In the genomic region with DNA sequence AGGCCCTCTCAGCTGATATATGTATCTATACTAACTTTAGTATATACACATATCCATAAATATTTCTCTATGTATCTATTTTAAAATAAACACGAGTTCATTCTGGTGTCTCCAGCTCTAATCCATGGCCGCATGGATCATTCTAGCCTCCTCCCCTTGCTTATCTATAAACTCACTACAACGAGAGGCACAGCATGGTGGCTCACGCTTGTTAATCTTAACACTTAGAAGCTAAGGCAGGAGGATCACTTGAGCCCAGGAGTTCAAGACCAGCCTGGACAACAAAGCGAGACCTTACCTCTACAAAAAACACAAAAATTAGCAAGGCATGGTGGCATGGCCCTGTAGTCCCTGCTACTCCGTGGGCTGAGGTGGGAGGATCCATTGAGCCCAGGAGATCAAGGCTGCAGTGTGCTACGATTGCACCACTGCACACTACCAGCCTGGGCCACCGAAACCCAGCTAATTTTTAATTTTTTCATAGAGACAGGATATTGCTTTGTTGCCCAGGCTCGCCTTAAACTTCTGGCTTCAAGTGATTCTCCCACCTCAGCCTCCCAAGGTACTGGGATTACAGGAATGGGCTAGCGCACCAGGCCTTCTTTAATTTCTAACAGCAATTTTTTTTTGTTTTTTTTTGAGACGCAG, we compare ENCODE assay signal across 14 cellular contexts. TPM values are rescaled to one million over a fixed set of nuclear protein-coding genes. Genes with fewer than 3 reads are reported as not detected.
DNase-seq lines count a peak whose midpoint lies in the region; ATAC-seq and TF ChIP-seq lines count a peak whose summit lies in the region.
"Had no signal": no experiment of that assay in that cellular context is flagged by ENCODE, and none has a peak within 500 bp of the region (broad histone marks: within the 10 kb centered on the region; RNA-seq: fewer than 3 reads in every experiment).

No MANE protein-coding gene starts in this region.

- peaks cover 47% of the 10 kb centered on the region for H3K4me1 Mint-ChIP-seq in dendritic cell treated with granulocyte-macrophage colony-stimulating factor and Interleukin-4, amounts not matched to agents 40 ng/mL and 50 ng/mL, for 4 days (ENCODE audit: low read depth)
- H3K4me1 Mint-ChIP-seq in nephron, result peaks cover 21% of the 10 kb centered on the region

- POLR2A ChIA-PET in RWPE1 (lab: Yijun Ruan, JAX; ENCODE audit: low non-redundant PET), result no interaction called here

- no peaks in the 10 kb centered on the region for H3K36me3 ChIP-seq in gastrocnemius medialis
- H3K36me3 ChIP-seq: BLaER1 treated with 17β-estradiol and CSF1 and Interleukin-3, amounts not matched to agents 10 nM and 100 nM had no signal

- H3K9me3 ChIP-seq in gastrocnemius medialis, result no peaks in the 10 kb centered on the region
- H3K9me3 ChIP-seq: BLaER1 treated with 17β-estradiol and CSF1 and Interleukin-3, amounts not matched to agents 10 nM and 100 nM; HAP-1 had no signal

- no peak overlapping the region for H3K4me3 ChIP-seq in gastrocnemius medialis
- H3K4me3 ChIP-seq: BLaER1 treated with 17β-estradiol and CSF1 and Interleukin-3, amounts not matched to agents 10 nM and 100 nM; HAP-1 had no signal

- CTCF ChIA-PET in RWPE1 (lab: Yijun Ruan, JAX), result no interaction called here

- ATAC-seq in gastrocnemius medialis (no peak), HG03139 (IDR thresholded peaks at IDR 0.05; ENCODE audit: unreplicated experiment) (no peak)
- ATAC-seq: CD8-positive, alpha-beta T cell had no signal

- H3K27ac Mint-ChIP-seq in dendritic cell treated with granulocyte-macrophage colony-stimulating factor and Interleukin-4, amounts not matched to agents 40 ng/mL and 50 ng/mL, for 4 days, result peak overlapping the region; percentile 45
- H3K27ac Mint-ChIP-seq in nephron, result no peak overlapping the region
- H3K27ac Mint-ChIP-seq: B cell; CD8-positive, alpha-beta T cell had no signal

- TF ChIP-seq CTCF in RWPE1 (conservative IDR thresholded peaks at IDR 0.05; ENCODE audit: low read depth) (no peak), nephron (IDR thresholded peaks at IDR 0.05; ENCODE audit: unreplicated experiment in 3 of 3) (no peak), gastrocnemius medialis (IDR thresholded peaks at IDR 0.05 in 4 of 5, conservative IDR thresholded peaks at IDR 0.05 in 1 of 5) (no peak)

- TF ChIP-seq POLR2A in gastrocnemius medialis (IDR thresholded peaks at IDR 0.05), result no peak

- no peaks in the 10 kb centered on the region for H3K27me3 ChIP-seq in gastrocnemius medialis
- H3K27me3 ChIP-seq: BLaER1 treated with 17β-estradiol and CSF1 and Interleukin-3, amounts not matched to agents 10 nM and 100 nM had no signal

- H3K27ac ChIP-seq in RWPE1 (0 out of 2 replicates have a peak overlapping the region, but pooled peaks have one; percentile 27), gastrocnemius medialis (no peak overlapping the region), caudate nucleus (ENCODE audit: low read depth, low read length) (no peak overlapping the region)
- H3K27ac ChIP-seq: BLaER1 treated with 17β-estradiol and CSF1 and Interleukin-3, amounts not matched to agents 10 nM and 100 nM; HL-60 had no signal

- no peaks in the 10 kb centered on the region for H3K27me3 Mint-ChIP-seq in dendritic cell treated with granulocyte-macrophage colony-stimulating factor and Interleukin-4, amounts not matched to agents 40 ng/mL and 50 ng/mL, for 4 days
- H3K27me3 Mint-ChIP-seq in nephron (ENCODE audit: low read depth), result no peaks in the 10 kb centered on the region
- H3K27me3 Mint-ChIP-seq: B cell had no signal

- intact Hi-C loops in dendritic cell treated with granulocyte-macrophage colony-stimulating factor and Interleukin-4, amounts not matched to agents 40 ng/mL and 50 ng/mL, for 4 days (cut with micrococcal nuclease), result no loop called here
- intact Hi-C loops in gastrocnemius medialis (cut with DNase I; ENCODE audit: low total_unique reads), result no loop called here

- H3K4me3 Mint-ChIP-seq in dendritic cell treated with granulocyte-macrophage colony-stimulating factor and Interleukin-4, amounts not matched to agents 40 ng/mL and 50 ng/mL, for 4 days, result no peak overlapping the region
- peak overlapping the region in 2 of 3 experiments; percentile 46 to 47 for H3K4me3 Mint-ChIP-seq in nephron
- H3K4me3 Mint-ChIP-seq: B cell; CD8-positive, alpha-beta T cell had no signal

- no peak for DNase-seq in RWPE1 (ENCODE audit: low spot score)
- DNase-seq in gastrocnemius medialis, result no peak
- DNase-seq in caudate nucleus (lab: John Stamatoyannopoulos, UW), result no peak
- DNase-seq: Calu3; CD8-positive, alpha-beta T cell; DMS79 treated with DMSO at 0.1 percent for 48 hours; GF-D8 had no signal

- H3K9me3 Mint-ChIP-seq in dendritic cell treated with granulocyte-macrophage colony-stimulating factor and Interleukin-4, amounts not matched to agents 40 ng/mL and 50 ng/mL, for 4 days, result no peaks in the 10 kb centered on the region
- H3K9me3 Mint-ChIP-seq in nephron, result no peaks in the 10 kb centered on the region
- H3K9me3 Mint-ChIP-seq: CD8-positive, alpha-beta T cell had no signal

- peaks cover 28% of the 10 kb centered on the region for H3K36me3 Mint-ChIP-seq in dendritic cell treated with granulocyte-macrophage colony-stimulating factor and Interleukin-4, amounts not matched to agents 40 ng/mL and 50 ng/mL, for 4 days (ENCODE audit: low read depth)
- H3K36me3 Mint-ChIP-seq in nephron (ENCODE audit: low read depth), result peaks cover 10% of the 10 kb centered on the region

- in situ Hi-C loops in gastrocnemius medialis (cut with MboI; ENCODE audit: low sequenced_read_pairs in 4 of 4), result loop anchor here in 1 of 4 donors (25.0 kb wide), 1 partner anchor 334 kb away; the partner anchor contains the start of gene LRRC37B

- H3K4me1 ChIP-seq in gastrocnemius medialis, result peaks cover 2 to 23% of the 10 kb centered on the region in 2 donors

RNA-seq across cellular contexts. Expression of gene ZNF207, which starts 3.9 kb away (rescaled TPM):
- 100 to 1,000 TPM in 1 of 4 donors, 10 to 100 TPM in 3; 51.4 to 126 (median 82.4) TPM for total RNA-seq in gastrocnemius medialis

RNA-seq across cellular contexts. Expression of gene C17orf75, which starts 4.1 kb away (rescaled TPM):
- total RNA-seq in gastrocnemius medialis, result 1 to 10 TPM; 4.1 to 8.9 (median 7.7) TPM
